ENCODE assay signal across 14 cellular contexts in the genomic region with DNA sequence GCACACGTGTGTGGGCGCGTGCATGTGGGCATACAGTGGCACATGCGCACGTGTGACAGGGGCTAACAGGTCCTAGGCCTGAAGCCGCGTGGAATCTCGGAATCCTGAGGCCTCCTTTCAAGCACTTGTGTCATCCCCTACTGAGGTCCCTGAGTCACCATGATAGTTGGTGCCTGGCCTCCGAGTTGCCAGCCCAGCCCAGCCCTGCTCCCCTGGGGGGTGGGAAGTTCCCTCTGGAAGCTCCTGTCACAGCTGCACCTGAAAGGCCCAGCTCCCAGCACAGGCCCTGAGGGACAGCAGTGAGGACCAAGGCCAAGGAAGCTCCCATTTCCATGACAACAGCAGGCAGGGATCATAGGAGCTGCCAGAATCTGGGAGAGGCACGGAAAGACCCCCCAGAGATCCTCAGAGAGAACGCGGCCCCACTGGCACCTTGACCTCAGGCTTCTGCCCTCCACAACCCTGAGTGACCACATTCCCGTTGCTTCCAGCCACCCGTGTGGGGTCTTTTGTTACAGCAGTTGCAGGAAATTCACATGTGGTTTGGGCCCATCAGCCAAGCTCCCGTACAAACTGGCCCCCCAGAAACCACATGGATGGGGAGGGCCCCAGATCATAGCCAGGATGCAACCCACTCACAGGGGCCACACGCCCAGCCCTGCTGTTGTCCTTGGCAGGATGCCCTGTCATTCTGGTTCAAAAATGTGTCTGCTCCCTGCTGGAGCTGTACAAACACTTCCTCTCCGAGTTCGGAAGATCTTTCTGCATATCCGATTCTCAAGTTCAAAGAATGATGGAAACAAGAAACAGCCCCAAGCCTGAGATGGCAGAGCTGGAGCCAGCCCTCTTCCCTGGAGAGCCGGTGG. TPM values are rescaled to one million over a fixed set of nuclear protein-coding genes. Genes with fewer than 3 reads are reported as not detected.
A peak's percentile ranks its signal among the peaks of the same experiment; 100 is the strongest.
DNase-seq lines count a peak whose midpoint lies in the region; ATAC-seq and TF ChIP-seq lines count a peak whose summit lies in the region.
"Had no signal": no experiment of that assay in that cellular context is flagged by ENCODE, and none has a peak within 500 bp of the region (broad histone marks: within the 10 kb centered on the region; RNA-seq: fewer than 3 reads in every experiment).

No MANE protein-coding gene starts in this region.

- peaks cover 25% of the 10 kb centered on the region for H3K27me3 Mint-ChIP-seq in mesothelial cell of epicardium (ENCODE audit: low read depth)

- no peaks in the 10 kb centered on the region; the same call in 1 of the 2 replicates for H3K9me3 ChIP-seq in AG04450 (ENCODE audit: control insufficient read depth, insufficient read depth, low read length)
- no peaks in the 10 kb centered on the region for H3K9me3 ChIP-seq in HEK293 (ENCODE audit: control insufficient read depth, insufficient read depth, low read depth, low read length)
- no peaks in the 10 kb centered on the region for H3K9me3 ChIP-seq in effector memory CD4-positive, alpha-beta T cell (ENCODE audit: control insufficient read depth, low read length)
- H3K9me3 ChIP-seq: colonic mucosa, SJSA1 had no signal

- H3K9me3 Mint-ChIP-seq in mesothelial cell of epicardium = no peaks in the 10 kb centered on the region

- H3K4me3 ChIP-seq in AG04450 (ENCODE audit: low read depth, low read length) (no peak overlapping the region), HEK293 (ENCODE audit: low read depth, low read length) (no peak overlapping the region), brain microvascular endothelial cell (ENCODE audit: low read depth, low read length) (no peak overlapping the region)
- H3K4me3 ChIP-seq in effector memory CD4-positive, alpha-beta T cell (ENCODE audit: insufficient read depth, low read depth, low read length, poor library complexity, severe bottlenecking) = no peak overlapping the region
- H3K4me3 ChIP-seq: colonic mucosa, SJSA1 had no signal

- peak overlapping the region; percentile 11 for H3K27ac ChIP-seq in AG04450 (ENCODE audit: low read depth, low read length)
- H3K27ac ChIP-seq in HEK293 (ENCODE audit: extremely low read depth, low read depth, low read length) = peak overlapping the region; percentile 24; the same call in 1 of the 2 replicates
- no peak overlapping the region for H3K27ac ChIP-seq in brain microvascular endothelial cell
- no peak overlapping the region for H3K27ac ChIP-seq in effector memory CD4-positive, alpha-beta T cell (ENCODE audit: insufficient read depth, low read length, poor library complexity, severe bottlenecking)
- H3K27ac ChIP-seq: colonic mucosa, SJSA1 had no signal

- peak overlapping the region; percentile 14 for H3K4me3 Mint-ChIP-seq in mesothelial cell of epicardium

- in situ Hi-C loops in brain microvascular endothelial cell (cut with HindIII; ENCODE audit: low pct_ligation_motif_present, low sequenced_read_pairs) = no loop called here

- DNase-seq in AG04450 (ENCODE audit: low read depth, low spot score) (no peak), brain microvascular endothelial cell (peak; percentile 17), mesothelial cell of epicardium (ENCODE audit: low spot score in 2 of 2, unreplicated experiment in 2 of 2) (no peak), NCI-H526 (lab: John Stamatoyannopoulos, UW) (no peak), AML-193 (lab: John Stamatoyannopoulos, UW) (no peak)
- no peak for DNase-seq in effector memory CD4-positive, alpha-beta T cell
- DNase-seq: activated gamma-delta T cell; colonic mucosa; head of caudate nucleus; stimulated activated CD4-positive, alpha-beta T cell treated with anti-CD3 and anti-CD28 coated beads, Interleukin-12 subunit alpha, Interleukin-12 subunit beta, amount 100 ng/mL, for 4 hours had no signal

- POLR2A ChIA-PET in AG04450 (lab: Yijun Ruan, JAX) (no interaction called here), HEK293 (lab: Yijun Ruan, JAX) (no interaction called here)

- CTCF ChIA-PET in AG04450 (lab: Charles Lee) (interaction anchor here (1.6 kb wide), 1 partner anchor 307 kb away, joined by 4 read pairs; no protein-coding TSS in a partner anchor), HEK293 (lab: Yijun Ruan, JAX) (interaction anchor here (0.5 to 3.7 kb wide), 5 partner anchors 36 to 666 kb away, joined by 4 to 23 read pairs (median 6); no protein-coding TSS in a partner anchor)

- TF ChIP-seq CTCF in AG04450 (IDR thresholded peaks at IDR 0.05; ENCODE audit: low read depth, low read length) (no peak), HEK293 (tag by site-specific recombination; IDR thresholded peaks at IDR 0.05) (no peak), brain microvascular endothelial cell (IDR thresholded peaks at IDR 0.05; ENCODE audit: low read depth, low read length, missing control alignments) (no peak), mesothelial cell of epicardium (IDR thresholded peaks at IDR 0.05; ENCODE audit: unreplicated experiment) (no peak)

- H3K27ac Mint-ChIP-seq in mesothelial cell of epicardium = peak overlapping the region; percentile 53

- peaks cover 13% of the 10 kb centered on the region for H3K4me1 ChIP-seq in HEK293 (ENCODE audit: control insufficient read depth, insufficient read depth, low read length)
- no peaks in the 10 kb centered on the region for H3K4me1 ChIP-seq in effector memory CD4-positive, alpha-beta T cell (ENCODE audit: control insufficient read depth, insufficient read depth, low read length, poor library complexity, severe bottlenecking)
- H3K4me1 ChIP-seq: colonic mucosa, SJSA1 had no signal

- H3K27me3 ChIP-seq in AG04450 (ENCODE audit: control insufficient read depth, insufficient read depth, low read length) = peaks cover 32% of the 10 kb centered on the region
- peaks cover 20% of the 10 kb centered on the region for H3K27me3 ChIP-seq in brain microvascular endothelial cell (replicated peaks)
- peaks cover 9% of the 10 kb centered on the region for H3K27me3 ChIP-seq in effector memory CD4-positive, alpha-beta T cell (replicated peaks; ENCODE audit: control insufficient read depth, insufficient read depth, low read length, poor library complexity, severe bottlenecking)

- H3K36me3 ChIP-seq in HEK293 (ENCODE audit: control insufficient read depth in 2 of 2, insufficient read depth in 1 of 2, low read length in 2 of 2) (no peaks in the 10 kb centered on the region), brain microvascular endothelial cell (replicated peaks) (no peaks in the 10 kb centered on the region)
- no peaks in the 10 kb centered on the region for H3K36me3 ChIP-seq in effector memory CD4-positive, alpha-beta T cell (ENCODE audit: control insufficient read depth, insufficient read depth, low read length)
- H3K36me3 ChIP-seq: colonic mucosa, SJSA1 had no signal

- ATAC-seq in GM19452 (IDR thresholded peaks at IDR 0.05; ENCODE audit: unreplicated experiment) = no peak

- peaks cover 25% of the 10 kb centered on the region for H3K4me1 Mint-ChIP-seq in mesothelial cell of epicardium

- H3K36me3 Mint-ChIP-seq in mesothelial cell of epicardium = no peaks in the 10 kb centered on the region

TF ChIP-seq in HEK293, 187 proteins besides CTCF, POLR2A, EP300 and RAD21 (continues in another document):
- TF ChIP-seq ZNF121 (tag by site-specific recombination; IDR thresholded peaks at IDR 0.05) = no peak
- TF ChIP-seq OSR2 (tag by site-specific recombination; IDR thresholded peaks at IDR 0.05) = no peak
- TF ChIP-seq KLF16 (tag by site-specific recombination; IDR thresholded peaks at IDR 0.05) = no peak
- peak; percentile 39 for TF ChIP-seq GLIS2 (tag by site-specific recombination; IDR thresholded peaks at IDR 0.05)
- TF ChIP-seq ZNF239 (tag by site-specific recombination; IDR thresholded peaks at IDR 0.05) = no peak
- TF ChIP-seq ZNF501 (tag by site-specific recombination; IDR thresholded peaks at IDR 0.05) = no peak
- no peak for TF ChIP-seq ZNF629 (tag by site-specific recombination; IDR thresholded peaks at IDR 0.05)
- TF ChIP-seq ZNF37A (tag by site-specific recombination; IDR thresholded peaks at IDR 0.05) = no peak
- TF ChIP-seq ZNF600 (tag by site-specific recombination; IDR thresholded peaks at IDR 0.05) = 0 out of 2 replicates have a peak, but pooled peaks have one; percentile 39
- TF ChIP-seq, protein P1, sequence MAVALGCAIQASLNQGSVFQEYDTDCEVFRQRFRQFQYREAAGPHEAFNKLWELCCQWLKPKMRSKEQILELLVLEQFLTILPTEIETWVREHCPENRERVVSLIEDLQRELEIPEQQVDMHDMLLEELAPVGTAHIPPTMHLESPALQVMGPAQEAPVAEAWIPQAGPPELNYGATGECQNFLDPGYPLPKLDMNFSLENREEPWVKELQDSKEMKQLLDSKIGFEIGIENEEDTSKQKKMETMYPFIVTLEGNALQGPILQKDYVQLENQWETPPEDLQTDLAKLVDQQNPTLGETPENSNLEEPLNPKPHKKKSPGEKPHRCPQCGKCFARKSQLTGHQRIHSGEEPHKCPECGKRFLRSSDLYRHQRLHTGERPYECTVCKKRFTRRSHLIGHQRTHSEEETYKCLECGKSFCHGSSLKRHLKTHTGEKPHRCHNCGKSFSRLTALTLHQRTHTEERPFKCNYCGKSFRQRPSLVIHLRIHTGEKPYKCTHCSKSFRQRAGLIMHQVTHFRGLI (tag by site-specific recombination; IDR thresholded peaks at IDR 0.05) = peak; percentile 68

RNA-seq across cellular contexts. Expression of a gene that starts 35.2 kb away (rescaled TPM):
- polyA plus RNA-seq in AG04450 (2011; rRNA removed) = not detected in 2 replicates
- not detected in 2 replicates for polyA minus RNA-seq in AG04450 (2011; rRNA and poly(A)+ RNA removed)
- total RNA-seq in mesothelial cell of epicardium = not detected in 3 replicates
- total RNA-seq: colonic mucosa, mononuclear cell, SJSA1 had no signal

Comparison
In these comparisons a context has a peak if more than half of its experiments do, and no peak if none do; other contexts are left out.
1. H3K27ac ChIP-seq: peak in AG04450 (single experiment) and HEK293 (single experiment); none in brain microvascular endothelial cell (single experiment) and effector memory CD4-positive, alpha-beta T cell (single experiment).